8 cellular contexts compared by ENCODE assay signal in genomic region chr10:44010873-44011602, GRCh38.
A peak's percentile ranks its signal among the peaks of the same experiment; 100 is the strongest.
DNase-seq lines count a peak whose midpoint lies in the region; ATAC-seq and TF ChIP-seq lines count a peak whose summit lies in the region.

No MANE protein-coding gene starts in this region.

- no peak overlapping the region for H2AK5ac ChIP-seq in IMR-90 (ENCODE audit: low read depth, low read length)

- H4K5ac ChIP-seq in IMR-90 (ENCODE audit: low read depth, low read length) = no peak overlapping the region

- H4K20me1 ChIP-seq in IMR-90 (ENCODE audit: insufficient read depth, low read length) = no peaks in the 10 kb centered on the region

- no peak overlapping the region for H2AK9ac ChIP-seq in IMR-90 (replicated peaks; ENCODE audit: low read depth, low read length, poor library complexity)

- no peak overlapping the region for H3K56ac ChIP-seq in IMR-90 (ENCODE audit: extremely low read depth, insufficient read depth, low read length)

- in situ Hi-C loops in IMR-90 (cut with MboI; ENCODE audit: low sequenced_read_pairs) = no loop called here

- H3K4me3 ChIP-seq in IMR-90 (ENCODE audit: insufficient read depth, low read depth, low read length) = no peak overlapping the region

- no peak overlapping the region for H4K8ac ChIP-seq in IMR-90 (ENCODE audit: low read depth in 2 of 2, low read length in 2 of 2)

- intact Hi-C loops in IMR-90 (cut with micrococcal nuclease) (no loop called here), left colon (cut with DNase I, micrococcal nuclease) (no loop called here)

- BruUV-seq in IMR-90 (replicated peaks; lab: Mats Ljungman, UMichigan) = no TSS peak

- dilution Hi-C loops in IMR-90 (cut with HindIII; ENCODE audit: low sequenced_read_pairs, unreplicated experiment) = no loop called here

- H2AFZ ChIP-seq in IMR-90 (replicated peaks; ENCODE audit: low read length, poor library complexity) = peak overlapping the region; percentile 21

- no peak overlapping the region for H3K9ac ChIP-seq in IMR-90 (ENCODE audit: low read depth, low read length)

- peaks cover 12% of the 10 kb centered on the region for H3K27me3 ChIP-seq in IMR-90 (ENCODE audit: control insufficient read depth, insufficient read depth, low read length)

- no CpG with 5 or more reads among the region's 2 CpGs for WGBS in IMR-90 (ENCODE audit: extremely low coverage in 2 of 2, insufficient read length in 1 of 2), 2 experiments

- peak; percentile 97 for ATAC-seq in GM18873 (IDR thresholded peaks at IDR 0.05; ENCODE audit: low FRiP score, unreplicated experiment)
- ATAC-seq in GM21737 (IDR thresholded peaks at IDR 0.05; ENCODE audit: unreplicated experiment) = peak; percentile 96
- no peak for ATAC-seq in IMR-90 (ENCODE audit: low read depth)
- ATAC-seq in left colon = no peak

- H3K4me1 ChIP-seq in IMR-90 (ENCODE audit: control insufficient read depth, insufficient read depth, low read length) = no peaks in the 10 kb centered on the region

- TF ChIP-seq POLR2A in IMR-90 (IDR thresholded peaks at IDR 0.05; ENCODE audit: low read depth, low read length) = no peak

- no peak overlapping the region for H3K27ac ChIP-seq in IMR-90 (ENCODE audit: insufficient read depth, low read length)

- peak; percentile 12 for DNase-seq in IMR-90
- peak; percentile 72 to 82 for DNase-seq in lung microvascular endothelial cell (ENCODE audit: low read depth in 2 of 2)
- DNase-seq in left colon = no peak
- no peak for DNase-seq in NCI-H510A (lab: John Stamatoyannopoulos, UW)
- DNase-seq in T-helper 2 cell = no peak
- no peak for DNase-seq in HT-29 (ENCODE audit: low spot score)

- H3K23ac ChIP-seq in IMR-90 (ENCODE audit: low read depth, low read length) = no peak overlapping the region

- no peak overlapping the region for H3K18ac ChIP-seq in IMR-90 (ENCODE audit: low read depth, low read length)

- CTCF ChIA-PET in IMR-90 (lab: Yijun Ruan, JAX) = no interaction called here

- H2BK5ac ChIP-seq in IMR-90 (ENCODE audit: low read depth, low read length, poor library complexity, severe bottlenecking) = no peak overlapping the region

- TF ChIP-seq RAD21 in IMR-90 (IDR thresholded peaks at IDR 0.05; ENCODE audit: low read length) = no peak

- no peaks in the 10 kb centered on the region for H3K36me3 ChIP-seq in IMR-90 (ENCODE audit: control insufficient read depth, insufficient read depth, low read length)

- H2BK20ac ChIP-seq in IMR-90 (ENCODE audit: low read depth, low read length) = no peak overlapping the region

- no peaks in the 10 kb centered on the region for H3K79me1 ChIP-seq in IMR-90 (ENCODE audit: low read depth in 1 of 2, low read length in 2 of 2)

- no peak overlapping the region for H4K91ac ChIP-seq in IMR-90 (ENCODE audit: insufficient read depth, low read depth, low read length)

- H2BK120ac ChIP-seq in IMR-90 (ENCODE audit: low read depth, low read length) = no peak overlapping the region

- no peak overlapping the region for H3K14ac ChIP-seq in IMR-90 (replicated peaks; ENCODE audit: low read depth, low read length)

- no peak for TF ChIP-seq CTCF in IMR-90 (conservative IDR thresholded peaks at IDR 0.05; ENCODE audit: low read depth, low read length)

- no peaks in the 10 kb centered on the region for H3K9me1 ChIP-seq in IMR-90 (ENCODE audit: insufficient read depth, low read length)

- no peak overlapping the region for H3K4ac ChIP-seq in IMR-90 (ENCODE audit: low read depth, low read length)

- no peaks in the 10 kb centered on the region for H3K9me3 ChIP-seq in IMR-90 (ENCODE audit: control insufficient read depth, insufficient read depth, low read length)

- POLR2A ChIA-PET in IMR-90 (lab: Charles Lee; ENCODE audit: unreplicated experiment) = no interaction called here

- no peak overlapping the region for H2BK15ac ChIP-seq in IMR-90 (ENCODE audit: low read depth, low read length)

- no peak overlapping the region for H3K4me2 ChIP-seq in IMR-90 (ENCODE audit: low read depth, low read length)

TF ChIP-seq in IMR-90, 13 proteins besides CTCF, POLR2A, EP300 and RAD21:
- no peak for TF ChIP-seq NFE2L2 (IDR thresholded peaks at IDR 0.05; ENCODE audit: low read depth, low read length)
- no peak for TF ChIP-seq RFX5 (IDR thresholded peaks at IDR 0.05; ENCODE audit: low read depth, low read length)
- no peak for TF ChIP-seq FOS (IDR thresholded peaks at IDR 0.05; ENCODE audit: low read depth, low read length)
- TF ChIP-seq MXI1 (IDR thresholded peaks at IDR 0.05; ENCODE audit: borderline replicate concordance, low read depth, low read length) = no peak
- no peak for TF ChIP-seq MAFK (IDR thresholded peaks at IDR 0.05; ENCODE audit: low read depth, low read length)
- TF ChIP-seq RCOR1 (IDR thresholded peaks at IDR 0.05; ENCODE audit: insufficient replicate concordance, low read length) = no peak

Comparison
In these comparisons a context has a peak if more than half of its experiments do, and no peak if none do; other contexts are left out.
1. ATAC-seq: peak in GM18873 (single experiment) and GM21737 (single experiment); none in IMR-90 (single experiment) and left colon (single experiment).
2. DNase-seq: peak in IMR-90 (single experiment) and lung microvascular endothelial cell (2 of 2); none in left colon (0 of 2), NCI-H510A (single experiment), T-helper 2 cell (0 of 5) and HT-29 (single experiment).